ENCODE assay signal across 30 cellular contexts in the genomic region with DNA sequence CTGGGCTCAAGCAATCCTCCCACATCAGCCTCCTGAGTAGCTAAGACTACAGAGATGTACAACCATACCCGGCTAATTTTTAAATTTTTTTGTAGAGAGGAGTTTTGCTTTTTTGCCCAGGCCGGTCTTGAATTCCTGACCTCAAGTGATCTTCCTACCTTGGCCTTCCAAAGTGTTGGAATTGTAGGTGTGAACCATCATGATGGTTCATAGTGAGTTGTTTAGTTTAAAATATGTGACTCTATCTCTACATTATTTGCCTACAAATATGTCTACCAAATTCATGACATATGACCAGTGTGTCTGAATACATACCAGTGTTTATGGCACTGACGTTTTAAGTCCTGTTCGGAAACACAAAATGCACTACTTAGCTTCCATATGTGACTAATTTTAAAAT.
DNase-seq lines count a peak whose midpoint lies in the region; ATAC-seq lines count a peak whose summit lies in the region.
"Had no signal": no experiment of that assay in that cellular context is flagged by ENCODE, and none has a peak within 500 bp of the region (broad histone marks: within the 10 kb centered on the region; RNA-seq: fewer than 3 reads in every experiment).

No MANE protein-coding gene starts in this region.

- H3K27ac ChIP-seq in trophoblast cell (ENCODE audit: low read depth, low read length): no peak overlapping the region
- H3K27ac ChIP-seq: 22Rv1; A549; BLaER1; BLaER1 treated with 17β-estradiol and CSF1 and Interleukin-3, amounts not matched to agents 10 nM and 100 nM; C4-2B had no signal

- H3K27me3 ChIP-seq in trophoblast cell (ENCODE audit: insufficient read depth, low read length): no peaks in the 10 kb centered on the region
- H3K27me3 ChIP-seq: BE2C; BLaER1; BLaER1 treated with 17β-estradiol and CSF1 and Interleukin-3, amounts not matched to agents 10 nM and 100 nM had no signal

- H3K4me3 ChIP-seq in trophoblast cell (ENCODE audit: low read depth, low read length): no peak overlapping the region
- H3K4me3 ChIP-seq: A549; BLaER1; BLaER1 treated with 17β-estradiol and CSF1 and Interleukin-3, amounts not matched to agents 10 nM and 100 nM had no signal

- peaks cover 4 to 5% of the 10 kb centered on the region in 2 experiments for H3K4me1 ChIP-seq in trophoblast cell (ENCODE audit: control insufficient read depth in 1 of 2, insufficient read depth in 2 of 2, low read length in 2 of 2)
- H3K4me1 ChIP-seq: A549, BE2C, Caco-2 had no signal

- no peak overlapping the region for H2BK120ac ChIP-seq in trophoblast cell (ENCODE audit: insufficient read depth, low read length, poor library complexity)

- no peaks in the 10 kb centered on the region for H3K9me3 Mint-ChIP-seq in activated T-cell treated with anti-CD3 and anti-CD28 coated beads, Interleukin-2, amount 50 U/mL, for 72 hours
- H3K9me3 Mint-ChIP-seq: CD4-positive, alpha-beta T cell; CD4-positive, CD25-positive, alpha-beta regulatory T cell; CD8-positive, alpha-beta memory T cell; CD8-positive, alpha-beta T cell had no signal

- H3K23ac ChIP-seq in trophoblast cell (ENCODE audit: low read length): no peak overlapping the region

- no peak overlapping the region for H2BK5ac ChIP-seq in trophoblast cell (ENCODE audit: low read depth, low read length, poor library complexity)

- H3K79me2 ChIP-seq in trophoblast cell (ENCODE audit: control insufficient read depth, insufficient read depth, low read length, poor library complexity): no peaks in the 10 kb centered on the region

- peaks cover 5% of the 10 kb centered on the region for H3K79me1 ChIP-seq in trophoblast cell (ENCODE audit: low read length)

- no peaks in the 10 kb centered on the region for H3K27me3 Mint-ChIP-seq in activated T-cell treated with anti-CD3 and anti-CD28 coated beads, Interleukin-2, amount 50 U/mL, for 72 hours (ENCODE audit: low read depth)
- H3K27me3 Mint-ChIP-seq: B cell; CD4-positive, alpha-beta memory T cell; CD4-positive, alpha-beta T cell; CD4-positive, CD25-positive, alpha-beta regulatory T cell; CD8-positive, alpha-beta memory T cell had no signal

- H3K4me3 Mint-ChIP-seq in activated T-cell treated with anti-CD3 and anti-CD28 coated beads, Interleukin-2, amount 50 U/mL, for 72 hours: no peak overlapping the region
- H3K4me3 Mint-ChIP-seq: B cell; CD14-positive monocyte; CD4-positive, alpha-beta memory T cell; CD4-positive, alpha-beta T cell; CD4-positive, CD25-positive, alpha-beta regulatory T cell; CD8-positive, alpha-beta memory T cell; CD8-positive, alpha-beta T cell had no signal

- H2AFZ ChIP-seq in trophoblast cell (ENCODE audit: insufficient read depth, low read length, poor library complexity): no peak overlapping the region

- no peaks in the 10 kb centered on the region for H3K9me3 ChIP-seq in trophoblast cell (ENCODE audit: insufficient read depth, low read depth, low read length)
- H3K9me3 ChIP-seq: A549; BE2C; BLaER1; BLaER1 treated with 17β-estradiol and CSF1 and Interleukin-3, amounts not matched to agents 10 nM and 100 nM; Caco-2 had no signal

- no CpG with 5 or more reads among the region's 4 CpGs for WGBS in trophoblast cell (ENCODE audit: extremely low coverage, insufficient coverage, insufficient read length)

- H3K14ac ChIP-seq in trophoblast cell (ENCODE audit: low read length): no peak overlapping the region

- no peak overlapping the region for H4K91ac ChIP-seq in trophoblast cell (ENCODE audit: low read depth, low read length)

- no peaks in the 10 kb centered on the region for H3K36me3 ChIP-seq in trophoblast cell (ENCODE audit: control insufficient read depth in 1 of 2, insufficient read depth in 2 of 2, low read length in 2 of 2)
- H3K36me3 ChIP-seq: BE2C, BLaER1 had no signal

- H3K18ac ChIP-seq in trophoblast cell (ENCODE audit: low read length): no peak overlapping the region

- H3K9ac ChIP-seq in trophoblast cell (ENCODE audit: low read length): no peak overlapping the region
- H3K9ac ChIP-seq: BLaER1; BLaER1 treated with 17β-estradiol and CSF1 and Interleukin-3, amounts not matched to agents 10 nM and 100 nM had no signal

- no peak overlapping the region for H2BK12ac ChIP-seq in trophoblast cell (ENCODE audit: low read length)

- no peak overlapping the region for H4K12ac ChIP-seq in trophoblast cell (ENCODE audit: low read depth, low read length)

- H3K4me1 Mint-ChIP-seq in activated T-cell treated with anti-CD3 and anti-CD28 coated beads, Interleukin-2, amount 50 U/mL, for 72 hours (ENCODE audit: low read depth): peaks cover 34% of the 10 kb centered on the region
- H3K4me1 Mint-ChIP-seq: B cell had no signal

- no peak overlapping the region for H3K4me2 ChIP-seq in trophoblast cell (ENCODE audit: low read length)
- H3K4me2 ChIP-seq: A549; BLaER1; BLaER1 treated with 17β-estradiol and CSF1 and Interleukin-3, amounts not matched to agents 10 nM and 100 nM had no signal

- H4K8ac ChIP-seq in trophoblast cell (ENCODE audit: low read depth, low read length): no peak overlapping the region

- no peak overlapping the region for H3K4ac ChIP-seq in trophoblast cell (ENCODE audit: low read depth, low read length)

- H3K36me3 Mint-ChIP-seq in activated T-cell treated with anti-CD3 and anti-CD28 coated beads, Interleukin-2, amount 50 U/mL, for 72 hours (ENCODE audit: insufficient read depth in 2 of 2): peaks cover 0 to 4% of the 10 kb centered on the region in 2 donors

- no peak for ATAC-seq in activated T-cell treated with anti-CD3 and anti-CD28 coated beads, Interleukin-2, amount 50 U/mL, for 72 hours (replicated peaks in 1 of 2)
- ATAC-seq: A549; CD8-positive, alpha-beta T cell had no signal

- H3K27ac Mint-ChIP-seq in activated T-cell treated with anti-CD3 and anti-CD28 coated beads, Interleukin-2, amount 50 U/mL, for 72 hours: peak overlapping the region; percentile 19
- H3K27ac Mint-ChIP-seq: B cell; CD14-positive monocyte; CD4-positive, alpha-beta T cell; CD8-positive, alpha-beta T cell had no signal

- H2AK5ac ChIP-seq in trophoblast cell (ENCODE audit: low read length): no peak overlapping the region

- DNase-seq in activated T-cell treated with anti-CD3 and anti-CD28 coated beads, Interleukin-2, amount 50 U/mL, for 72 hours: no peak
- no peak for DNase-seq in activated T-cell treated with anti-CD3 and anti-CD28 coated beads, Interleukin-2, amount 50 U/mL, for 48 hours
- peak; percentile 69 to 95 for DNase-seq in trophoblast cell
- DNase-seq in HT-29 (ENCODE audit: low spot score): no peak
- DNase-seq: 8988T; ACHN; AML-193; BE2C; C1 segment of cervical spinal cord; Caco-2; Calu3; CD4-positive, alpha-beta memory T cell; CD4-positive, alpha-beta T cell; CD4-positive, CD25-positive, alpha-beta regulatory T cell; CD8-positive, alpha-beta memory T cell; CD8-positive, alpha-beta T cell; COR-L47; DMS 273 treated with DMSO at 0.1 percent for 48 hours; DMS153; DMS79; DMS79 treated with DMSO at 0.1 percent for 48 hours; DND-41; EL had no signal

Comparison
In these comparisons a context has a peak if more than half of its experiments do, and no peak if none do; other contexts are left out.
1. DNase-seq: peak in trophoblast cell (2 of 2); none in activated T-cell treated with anti-CD3 and anti-CD28 coated beads, Interleukin-2, amount 50 U/mL, for 72 hours (0 of 2), activated T-cell treated with anti-CD3 and anti-CD28 coated beads, Interleukin-2, amount 50 U/mL, for 48 hours (0 of 2) and HT-29 (single experiment).